33 cellular contexts compared by ENCODE assay signal in the genomic region with DNA sequence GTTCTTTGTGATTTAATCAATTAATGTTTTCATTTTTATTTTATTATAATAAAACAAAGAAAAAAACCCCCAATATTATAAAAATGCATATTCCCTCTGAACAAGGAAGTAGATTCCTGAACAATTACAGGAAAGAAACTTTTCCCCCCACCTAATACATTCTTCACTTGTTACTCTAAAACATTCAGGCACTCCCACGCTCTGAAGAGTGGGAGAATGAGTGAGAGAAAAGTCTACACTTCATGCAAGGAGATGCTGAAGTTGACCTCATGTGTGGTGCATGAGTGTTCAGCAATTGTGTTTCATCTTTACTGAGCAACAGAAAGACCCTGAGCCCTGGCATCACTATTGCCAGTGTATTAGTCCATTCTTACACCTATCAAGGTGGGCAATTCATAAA.
A peak's percentile ranks its signal among the peaks of the same experiment; 100 is the strongest.
DNase-seq lines count a peak whose midpoint lies in the region; ATAC-seq and TF ChIP-seq lines count a peak whose summit lies in the region.
"Had no signal": no experiment of that assay in that cellular context is flagged by ENCODE, and none has a peak within 500 bp of the region (broad histone marks: within the 10 kb centered on the region; RNA-seq: fewer than 3 reads in every experiment).

No MANE protein-coding gene starts in this region.

- H3K9me3 Mint-ChIP-seq in CD8-positive, alpha-beta T cell, result no peaks in the 10 kb centered on the region
- H3K9me3 Mint-ChIP-seq: activated naive CD8-positive, alpha-beta T cell treated with anti-CD3 and anti-CD28 coated beads, Interleukin-2, amount 50 U/mL, for 24 hours; activated T-cell treated with anti-CD3 and anti-CD28 coated beads, Interleukin-2, amount 50 U/mL, for 24 hours had no signal

- CTCF ChIA-PET in CD8-positive, alpha-beta T cell (lab: Charles Lee), result no interaction called here

- DNase-seq in HCEC 1CT, result peak; percentile 35
- peak; percentile 36 for DNase-seq in astrocyte of the hippocampus (ENCODE audit: low read depth, low spot score)
- DNase-seq in hepatic stellate cell (ENCODE audit: low spot score), result peak; percentile 59
- DNase-seq in LoVo (ENCODE audit: low spot score), result no peak
- DNase-seq in stimulated activated CD4-positive, alpha-beta T cell treated with anti-CD3 and anti-CD28 coated beads, Interleukin-4, amount 100 ng/mL, for 1 hour, result no peak
- no peak for DNase-seq in NAMALWA (ENCODE audit: low spot score)
- DNase-seq in CD8-positive, alpha-beta T cell, result no peak
- DNase-seq: 8988T; activated CD4-positive, alpha-beta T cell treated with anti-CD3 and anti-CD28 coated beads for 48 hours; activated gamma-delta T cell; activated naive CD8-positive, alpha-beta T cell treated with anti-CD3 and anti-CD28 coated beads, Interleukin-2, amount 50 U/mL, for 24 hours; activated T-cell treated with anti-CD3 and anti-CD28 coated beads, Interleukin-2, amount 50 U/mL, for 24 hours; BE2C; DMS153; effector memory CD8-positive, alpha-beta T cell; gastrocnemius medialis; GF-D8; hippocampal formation; immature natural killer cell; KBM-7; left ventricle myocardium inferior; MM.1S; naive B cell; NCI-H1417 treated with DMSO at 0.1 percent for 48 hours; NCI-H446 treated with DMSO at 0.1 percent for 48 hours; OCI-M1; T-helper 9 cell; WERI-Rb-1 had no signal

- H3K27ac Mint-ChIP-seq in CD8-positive, alpha-beta T cell, result no peak overlapping the region
- H3K27ac Mint-ChIP-seq: activated naive CD8-positive, alpha-beta T cell treated with anti-CD3 and anti-CD28 coated beads, Interleukin-2, amount 50 U/mL, for 24 hours; activated T-cell treated with anti-CD3 and anti-CD28 coated beads, Interleukin-2, amount 50 U/mL, for 24 hours; effector memory CD8-positive, alpha-beta T cell; naive B cell had no signal

- H3K79me2 ChIP-seq in ACC112 (ENCODE audit: control insufficient read depth, insufficient read depth, low read length, unreplicated experiment), result no peaks in the 10 kb centered on the region

- no peak for ATAC-seq in CD8-positive, alpha-beta T cell
- ATAC-seq: activated naive CD8-positive, alpha-beta T cell treated with anti-CD3 and anti-CD28 coated beads, Interleukin-2, amount 50 U/mL, for 24 hours; effector memory CD8-positive, alpha-beta T cell; esophagus mucosa; gastrocnemius medialis had no signal

- no peaks in the 10 kb centered on the region for H3K27me3 Mint-ChIP-seq in CD8-positive, alpha-beta T cell (ENCODE audit: low read depth)
- H3K27me3 Mint-ChIP-seq: activated naive CD8-positive, alpha-beta T cell treated with anti-CD3 and anti-CD28 coated beads, Interleukin-2, amount 50 U/mL, for 24 hours; activated T-cell treated with anti-CD3 and anti-CD28 coated beads, Interleukin-2, amount 50 U/mL, for 24 hours; effector memory CD8-positive, alpha-beta T cell; naive B cell had no signal

- no peak overlapping the region for H3K4me3 Mint-ChIP-seq in CD8-positive, alpha-beta T cell
- H3K4me3 Mint-ChIP-seq: activated naive CD8-positive, alpha-beta T cell treated with anti-CD3 and anti-CD28 coated beads, Interleukin-2, amount 50 U/mL, for 24 hours; activated T-cell treated with anti-CD3 and anti-CD28 coated beads, Interleukin-2, amount 50 U/mL, for 24 hours; effector memory CD8-positive, alpha-beta T cell; immature natural killer cell; mesothelial cell of epicardium; naive B cell had no signal

- intact Hi-C loops in CD8-positive, alpha-beta T cell (cut with DNase I, micrococcal nuclease), result no loop called here

- no peak overlapping the region for H3K4me3 ChIP-seq in ACC112 (ENCODE audit: low read depth, low read length)
- H3K4me3 ChIP-seq in CD8-positive, alpha-beta T cell (ENCODE audit: low read depth, low read length), result no peak overlapping the region
- H3K4me3 ChIP-seq: breast epithelium, gastrocnemius medialis, left ventricle myocardium inferior, tibial nerve had no signal

- peak overlapping the region; percentile 8 for H2AFZ ChIP-seq in ACC112 (ENCODE audit: low read length, unreplicated experiment)

- no peaks in the 10 kb centered on the region for H3K36me3 ChIP-seq in ACC112 (ENCODE audit: insufficient read depth, low read length)
- H3K36me3 ChIP-seq in CD8-positive, alpha-beta T cell (ENCODE audit: insufficient read depth, low read length), result no peaks in the 10 kb centered on the region
- H3K36me3 ChIP-seq: BE2C, breast epithelium, gastrocnemius medialis, left ventricle myocardium inferior, tibial nerve, WERI-Rb-1 had no signal

- H3K4me1 Mint-ChIP-seq in CD8-positive, alpha-beta T cell (ENCODE audit: low read depth), result no peaks in the 10 kb centered on the region
- H3K4me1 Mint-ChIP-seq: activated naive CD8-positive, alpha-beta T cell treated with anti-CD3 and anti-CD28 coated beads, Interleukin-2, amount 50 U/mL, for 24 hours; immature natural killer cell; naive B cell had no signal

- POLR2A ChIA-PET in CD8-positive, alpha-beta T cell (lab: Charles Lee), result no interaction called here

- no peaks in the 10 kb centered on the region for H3K27me3 ChIP-seq in ACC112 (ENCODE audit: insufficient read depth, low read length)
- H3K27me3 ChIP-seq in CD8-positive, alpha-beta T cell (ENCODE audit: insufficient read depth, low read length), result no peaks in the 10 kb centered on the region
- H3K27me3 ChIP-seq: BE2C, breast epithelium, gastrocnemius medialis, tibial nerve had no signal

- no peaks in the 10 kb centered on the region for H3K36me3 Mint-ChIP-seq in CD8-positive, alpha-beta T cell
- H3K36me3 Mint-ChIP-seq: mesothelial cell of epicardium, naive B cell had no signal

- peaks cover 10% of the 10 kb centered on the region for H3K4me1 ChIP-seq in ACC112 (ENCODE audit: control insufficient read depth, insufficient read depth, low read length, unreplicated experiment)
- no peaks in the 10 kb centered on the region for H3K4me1 ChIP-seq in CD8-positive, alpha-beta T cell (ENCODE audit: insufficient read depth, low read length)
- H3K4me1 ChIP-seq: BE2C, breast epithelium, gastrocnemius medialis, left ventricle myocardium inferior, tibial nerve had no signal

- H3K9me3 ChIP-seq in CD8-positive, alpha-beta T cell (ENCODE audit: low read length), result no peaks in the 10 kb centered on the region
- H3K9me3 ChIP-seq: BE2C, breast epithelium, gastrocnemius medialis, left ventricle myocardium inferior, tibial nerve had no signal

- no peak for TF ChIP-seq CTCF in CD8-positive, alpha-beta T cell (IDR thresholded peaks at IDR 0.05)

- H3K27ac ChIP-seq in ACC112 (ENCODE audit: low read depth, low read length), result no peak overlapping the region
- no peak overlapping the region for H3K27ac ChIP-seq in CD8-positive, alpha-beta T cell (ENCODE audit: low read depth, low read length)
- H3K27ac ChIP-seq: breast epithelium, gastrocnemius medialis, left ventricle myocardium inferior, tibial nerve, WERI-Rb-1 had no signal

Comparison
In these comparisons a context has a peak if more than half of its experiments do, and no peak if none do; other contexts are left out.
1. DNase-seq: peak in HCEC 1CT (single experiment), astrocyte of the hippocampus (single experiment) and hepatic stellate cell (single experiment); none in LoVo (single experiment), stimulated activated CD4-positive, alpha-beta T cell treated with anti-CD3 and anti-CD28 coated beads, Interleukin-4, amount 100 ng/mL, for 1 hour (single experiment), NAMALWA (single experiment) and CD8-positive, alpha-beta T cell (0 of 7).